In genomic region chr17:37024181-37024637, GRCh38 we compare ENCODE assay signal across 21 cellular contexts.
DNase-seq lines count a peak whose midpoint lies in the region; ATAC-seq, FAIRE-seq and TF ChIP-seq lines count a peak whose summit lies in the region.
"Had no signal": no experiment of that assay in that cellular context is flagged by ENCODE, and none has a peak within 500 bp of the region (broad histone marks: within the 10 kb centered on the region; RNA-seq: fewer than 3 reads in every experiment).

No MANE protein-coding gene starts in this region.

- H3K4me1 Mint-ChIP-seq in activated T-helper 2 cell treated with anti-CD3 and anti-CD28 coated beads, Interferon-gamma antibody, Interleukin-2, Interleukin-4, amounts not matched to agents 10 μg/mL and 5 μg/mL and 100 μg/mL, durations not matched to agents 14 hours and 24 hours and 36 hours (ENCODE audit: low read depth) = peaks cover 36% of the 10 kb centered on the region

- H3K4me3 ChIP-seq in liver (ENCODE audit: low read depth in 1 of 3, low read length in 3 of 3) (no peak overlapping the region), HepG2 (replicated peaks in 1 of 3; ENCODE audit: insufficient read depth in 1 of 3, low read depth in 2 of 3, low read length in 3 of 3) (no peak overlapping the region), fibroblast of lung (replicated peaks in 1 of 4; ENCODE audit: control extremely low read depth in 1 of 4, insufficient read depth in 1 of 4, low read depth in 3 of 4, low read length in 4 of 4) (no peak overlapping the region)
- H3K4me3 ChIP-seq: K562, ovary, skin epidermis, suprapubic skin had no signal

- TF ChIP-seq CTCF in liver (IDR thresholded peaks at IDR 0.05; ENCODE audit: low read depth, low read length, missing input control) (no peak), HepG2 (CRISPR knock-in tag; IDR thresholded peaks at IDR 0.05) (no peak), fibroblast of lung (conservative IDR thresholded peaks at IDR 0.05 in 1 of 2, IDR thresholded peaks at IDR 0.05 in 1 of 2; ENCODE audit: low read depth in 1 of 2, low read length in 2 of 2) (no peak)

- H3K4me2 ChIP-seq in HepG2 (ENCODE audit: low read depth, low read length) = no peak overlapping the region
- no peak overlapping the region for H3K4me2 ChIP-seq in fibroblast of lung (ENCODE audit: extremely low read depth, insufficient read depth, low read length)

- H3K9ac ChIP-seq in liver (ENCODE audit: low read depth in 1 of 2, low read length in 2 of 2) = no peak overlapping the region
- H3K9ac ChIP-seq in HepG2 (ENCODE audit: insufficient read depth, low read depth, low read length) = no peak overlapping the region
- H3K9ac ChIP-seq in fibroblast of lung (ENCODE audit: insufficient read depth, low read length) = no peak overlapping the region

- no peaks in the 10 kb centered on the region for H3K27me3 Mint-ChIP-seq in activated T-helper 2 cell treated with anti-CD3 and anti-CD28 coated beads, Interferon-gamma antibody, Interleukin-2, Interleukin-4, amounts not matched to agents 10 μg/mL and 5 μg/mL and 100 μg/mL, durations not matched to agents 14 hours and 24 hours and 36 hours (ENCODE audit: low read depth)
- H3K27me3 Mint-ChIP-seq: activated naive CD4-positive, alpha-beta T cell treated with anti-CD3 and anti-CD28 coated beads, Interleukin-2, amount 10 ng/mL, durations not matched to agents 7 days and 5 days had no signal

- H2AFZ ChIP-seq in HepG2 (ENCODE audit: low read length) (no peak overlapping the region), fibroblast of lung (ENCODE audit: low read length) (no peak overlapping the region)

- no peak for FAIRE-seq in HepG2 (lab: Jason Lieb, UNC)
- FAIRE-seq: K562 had no signal

- ATAC-seq in HepG2 (no peak), GM18867 (IDR thresholded peaks at IDR 0.05; ENCODE audit: unreplicated experiment) (no peak)
- ATAC-seq: K562 had no signal

- no peaks in the 10 kb centered on the region for H3K9me3 ChIP-seq in liver (ENCODE audit: control insufficient read depth in 4 of 4, low read length in 3 of 4)
- no peaks in the 10 kb centered on the region for H3K9me3 ChIP-seq in HepG2 (ENCODE audit: low read length)
- H3K9me3 ChIP-seq in fibroblast of lung (ENCODE audit: control insufficient read depth, insufficient read depth, low read depth, low read length) = no peaks in the 10 kb centered on the region
- H3K9me3 ChIP-seq: ovary, suprapubic skin had no signal

- POLR2A ChIA-PET in HepG2 (lab: Yijun Ruan, JAX) = no interaction called here

- peak in 1 of 2 donors; percentile 22 for TF ChIP-seq RAD21 in liver (IDR thresholded peaks at IDR 0.05)
- no peak for TF ChIP-seq RAD21 in HepG2 (CRISPR knock-in tag; IDR thresholded peaks at IDR 0.05)

- no peak for TF ChIP-seq POLR2A in HepG2 (IDR thresholded peaks at IDR 0.05; ENCODE audit: insufficient read depth in 1 of 2, low read depth in 2 of 2, low read length in 2 of 2)

- DNase-seq in HepG2 (ENCODE audit: low spot score) (no peak), SK-N-DZ (ENCODE audit: low spot score) (peak; percentile 27), fibroblast of lung (ENCODE audit: low read depth in 2 of 2) (peak; percentile 16 to 30), NCI-H1930 (lab: John Stamatoyannopoulos, UW) (no peak), NCI-H226 (no peak)
- no peak for DNase-seq in activated T-helper 2 cell treated with anti-CD3 and anti-CD28 coated beads, Interferon-gamma antibody, Interleukin-2, Interleukin-4, amounts not matched to agents 10 μg/mL and 5 μg/mL and 100 μg/mL, durations not matched to agents 14 hours and 24 hours and 36 hours (ENCODE audit: low spot score)
- DNase-seq: activated CD4-positive, alpha-beta T cell treated with anti-CD3 and anti-CD28 coated beads for 1 hour; activated CD8-positive, alpha-beta memory T cell treated with anti-CD3 and anti-CD28 coated beads, Interleukin-2, amount 50 U/mL, for 4 hours; activated naive CD4-positive, alpha-beta T cell treated with anti-CD3 and anti-CD28 coated beads, Interleukin-2, amount 10 ng/mL, durations not matched to agents 7 days and 5 days; cortex of kidney; NCI-H1417 treated with DMSO at 0.1 percent for 48 hours; NK-92 treated with Interleukin-12 subunit alpha and Interleukin-12 subunit beta, amount 100 ng/mL, for 24 hours; ovary; stimulated activated CD4-positive, alpha-beta T cell treated with anti-CD3 and anti-CD28 coated beads, Interleukin-4, amount 100 ng/mL, for 24 hours; stimulated activated CD8-positive, alpha-beta memory T cell treated with anti-CD3 and anti-CD28 coated beads, Interleukin-4, amount 100 ng/mL, for 48 hours had no signal

- no peaks in the 10 kb centered on the region for H3K9me3 Mint-ChIP-seq in activated T-helper 2 cell treated with anti-CD3 and anti-CD28 coated beads, Interferon-gamma antibody, Interleukin-2, Interleukin-4, amounts not matched to agents 10 μg/mL and 5 μg/mL and 100 μg/mL, durations not matched to agents 14 hours and 24 hours and 36 hours
- H3K9me3 Mint-ChIP-seq: activated naive CD4-positive, alpha-beta T cell treated with anti-CD3 and anti-CD28 coated beads, Interleukin-2, amount 10 ng/mL, durations not matched to agents 7 days and 5 days; T-helper 2 cell treated with Interferon-gamma antibody and Interleukin-4, amounts not matched to agents 5 μg/mL and 100 μg/mL, for 36 hours had no signal

- TF ChIP-seq EP300 in HepG2 (IDR thresholded peaks at IDR 0.05; ENCODE audit: low read depth in 2 of 2, low read length in 2 of 2) (no peak), HepG2 (CRISPR knock-in tag; IDR thresholded peaks at IDR 0.05; ENCODE audit: borderline replicate concordance) (no peak)

- in situ Hi-C loops in HepG2 (cut with HindIII; ENCODE audit: extremely low pct_ligation_motif_present, low pct_unique_long_range_greater_than_20kb) = no loop called here

- CTCF ChIA-PET in HepG2 (lab: Yijun Ruan, JAX; ENCODE audit: low intra/inter-chr PET ratio, low total read pairs) = no interaction called here

- no peak overlapping the region for H3K27ac Mint-ChIP-seq in activated T-helper 2 cell treated with anti-CD3 and anti-CD28 coated beads, Interferon-gamma antibody, Interleukin-2, Interleukin-4, amounts not matched to agents 10 μg/mL and 5 μg/mL and 100 μg/mL, durations not matched to agents 14 hours and 24 hours and 36 hours
- H3K27ac Mint-ChIP-seq: activated naive CD4-positive, alpha-beta T cell treated with anti-CD3 and anti-CD28 coated beads, Interleukin-2, amount 10 ng/mL, durations not matched to agents 7 days and 5 days had no signal

- H4K20me1 ChIP-seq in HepG2 (ENCODE audit: insufficient read depth, low read length) = no peaks in the 10 kb centered on the region
- no peaks in the 10 kb centered on the region for H4K20me1 ChIP-seq in fibroblast of lung (ENCODE audit: control insufficient read depth, extremely low read depth, insufficient read depth, low read length)

- H3K36me3 Mint-ChIP-seq in activated T-helper 2 cell treated with anti-CD3 and anti-CD28 coated beads, Interferon-gamma antibody, Interleukin-2, Interleukin-4, amounts not matched to agents 10 μg/mL and 5 μg/mL and 100 μg/mL, durations not matched to agents 14 hours and 24 hours and 36 hours (ENCODE audit: low read depth) = peaks cover 34% of the 10 kb centered on the region

- no TSS peak for BruUV-seq in HepG2 (replicated peaks; lab: Mats Ljungman, UMichigan)

- H3K27ac ChIP-seq in liver (ENCODE audit: low read depth in 1 of 2, low read length in 2 of 2) (peak overlapping the region; percentile 26 to 49), HepG2 (ENCODE audit: extremely low read length, insufficient read depth, low read length) (no peak overlapping the region), fibroblast of lung (ENCODE audit: insufficient read depth, low read length) (no peak overlapping the region)
- H3K27ac ChIP-seq: ovary, skin epidermis, suprapubic skin had no signal

- peaks cover 16 to 22% (median 19%) of the 10 kb centered on the region in 4 donors for H3K4me1 ChIP-seq in liver (ENCODE audit: control insufficient read depth in 4 of 4, insufficient read depth in 4 of 4, low read length in 3 of 4)
- H3K4me1 ChIP-seq in HepG2 (ENCODE audit: insufficient read depth, low read length) = peaks cover 11% of the 10 kb centered on the region; the same call in 1 of the 2 replicates
- no peaks in the 10 kb centered on the region for H3K4me1 ChIP-seq in fibroblast of lung (ENCODE audit: control insufficient read depth, extremely low read depth, insufficient read depth, low read length)
- H3K4me1 ChIP-seq: suprapubic skin had no signal

- H3K79me2 ChIP-seq in HepG2 (ENCODE audit: insufficient read depth, low read length) (no peaks in the 10 kb centered on the region), fibroblast of lung (ENCODE audit: control insufficient read depth, insufficient read depth, low read length) (no peaks in the 10 kb centered on the region)

- 23% methylated on average over 3 of the region's 3 CpGs for WGBS in liver
- 74% methylated on average over 3 of the region's 3 CpGs for WGBS in HepG2 (ENCODE audit: low lambda C conversion rate)

- H3K27me3 ChIP-seq in liver (ENCODE audit: control insufficient read depth in 4 of 4, insufficient read depth in 4 of 4, low read length in 3 of 4) (no peaks in the 10 kb centered on the region), HepG2 (ENCODE audit: control insufficient read depth in 1 of 2, insufficient read depth in 2 of 2, low read length in 2 of 2) (no peaks in the 10 kb centered on the region), fibroblast of lung (ENCODE audit: control insufficient read depth, insufficient read depth, low read length) (no peaks in the 10 kb centered on the region)
- H3K27me3 ChIP-seq: ovary, suprapubic skin had no signal

- H3K36me3 ChIP-seq in liver (ENCODE audit: control insufficient read depth in 4 of 4, insufficient read depth in 3 of 4, low read depth in 1 of 4, low read length in 3 of 4) (peaks cover 0 to 2% (median 0%) of the 10 kb centered on the region in 4 donors), HepG2 (replicated peaks in 1 of 2; ENCODE audit: control insufficient read depth in 1 of 2, insufficient read depth in 2 of 2, low read length in 2 of 2) (peaks cover 3 to 24% of the 10 kb centered on the region in 2 experiments; a peak in 3 of 5 replicates), fibroblast of lung (ENCODE audit: control insufficient read depth, insufficient read depth, low read length) (no peaks in the 10 kb centered on the region)
- H3K36me3 ChIP-seq: ovary had no signal

- intact Hi-C loops in HepG2 (cut with micrococcal nuclease; ENCODE audit: unreplicated experiment) = no loop called here
- intact Hi-C loops in activated T-helper 2 cell treated with anti-CD3 and anti-CD28 coated beads, Interferon-gamma antibody, Interleukin-2, Interleukin-4, amounts not matched to agents 10 μg/mL and 5 μg/mL and 100 μg/mL, durations not matched to agents 14 hours and 24 hours and 36 hours (cut with micrococcal nuclease) = no loop called here

- no peak overlapping the region for H3K4me3 Mint-ChIP-seq in activated T-helper 2 cell treated with anti-CD3 and anti-CD28 coated beads, Interferon-gamma antibody, Interleukin-2, Interleukin-4, amounts not matched to agents 10 μg/mL and 5 μg/mL and 100 μg/mL, durations not matched to agents 14 hours and 24 hours and 36 hours (ENCODE audit: low read depth)
- H3K4me3 Mint-ChIP-seq: activated naive CD4-positive, alpha-beta T cell treated with anti-CD3 and anti-CD28 coated beads, Interleukin-2, amount 10 ng/mL, durations not matched to agents 7 days and 5 days; T-helper 2 cell treated with Interferon-gamma antibody and Interleukin-4, amounts not matched to agents 5 μg/mL and 100 μg/mL, for 36 hours had no signal

Comparison
In these comparisons a context has a peak if more than half of its experiments do, and no peak if none do; other contexts are left out.
1. H3K27ac ChIP-seq: peak in liver (2 of 2); none in HepG2 (single experiment) and fibroblast of lung (single experiment).
2. DNase-seq: peak in SK-N-DZ (single experiment) and fibroblast of lung (2 of 2); none in HepG2 (single experiment), NCI-H1930 (0 of 2), activated T-helper 2 cell treated with anti-CD3 and anti-CD28 coated beads, Interferon-gamma antibody, Interleukin-2, Interleukin-4, amounts not matched to agents 10 μg/mL and 5 μg/mL and 100 μg/mL, durations not matched to agents 14 hours and 24 hours and 36 hours (single experiment) and NCI-H226 (single experiment).